Comparison of ENCODE assay signal across 14 cellular contexts in the genomic region with DNA sequence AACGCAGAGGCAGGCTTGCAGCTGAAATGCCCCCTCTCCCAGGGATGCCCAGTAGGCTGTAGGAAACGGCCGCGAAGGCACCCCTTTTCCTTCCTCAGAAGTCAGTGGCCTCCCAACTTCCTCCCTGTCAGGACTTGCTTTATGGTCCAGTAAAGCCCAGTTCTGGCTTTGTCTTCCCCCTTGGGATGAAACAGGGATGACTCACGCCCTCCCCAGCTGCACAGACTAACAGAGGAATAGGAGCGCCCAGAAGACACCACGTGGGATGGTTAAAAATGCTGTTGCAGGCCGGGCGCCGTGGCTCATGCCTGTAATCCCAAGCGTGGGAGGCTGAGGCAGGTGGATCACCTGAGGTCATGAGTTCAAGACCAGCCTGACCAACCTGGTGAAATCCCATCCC. TPM values are rescaled to one million over a fixed set of nuclear protein-coding genes. Genes with fewer than 3 reads are reported as not detected.
DNase-seq lines count a peak whose midpoint lies in the region; ATAC-seq and TF ChIP-seq lines count a peak whose summit lies in the region.
"Had no signal": no experiment of that assay in that cellular context is flagged by ENCODE, and none has a peak within 500 bp of the region (broad histone marks: within the 10 kb centered on the region; RNA-seq: fewer than 3 reads in every experiment).

No MANE protein-coding gene starts in this region.

- H3K79me2 ChIP-seq in HCT116 (ENCODE audit: insufficient read depth, low read length) = no peaks in the 10 kb centered on the region

- no peaks in the 10 kb centered on the region for H3K9me3 ChIP-seq in HCT116 (ENCODE audit: control insufficient read depth in 1 of 2, insufficient read depth in 1 of 2, low read depth in 1 of 2, low read length in 2 of 2)
- H3K9me3 ChIP-seq in gastroesophageal sphincter = no peaks in the 10 kb centered on the region
- no peaks in the 10 kb centered on the region for H3K9me3 ChIP-seq in gastrocnemius medialis
- H3K9me3 ChIP-seq: esophagus muscularis mucosa had no signal

- CTCF ChIA-PET in HCT116 (lab: Charles Lee) = interaction anchor here (1.7 kb wide), 1 partner anchor 38 kb away, joined by 7 read pairs; no protein-coding TSS in a partner anchor

- no peak overlapping the region for H3K4me3 Mint-ChIP-seq in activated T-helper 17 cell treated with anti-CD3 and anti-CD28 coated beads, Interleukin-2, amount 50 U/mL, for 72 hours
- H3K4me3 Mint-ChIP-seq: activated CD8-positive, alpha-beta memory T cell treated with anti-CD3 and anti-CD28 coated beads, Interleukin-2, amount 10 ng/mL, durations not matched to agents 7 days and 5 days had no signal

- H3K27me3 Mint-ChIP-seq in activated T-helper 17 cell treated with anti-CD3 and anti-CD28 coated beads, Interleukin-2, amount 50 U/mL, for 72 hours = peaks cover 11% of the 10 kb centered on the region

- no peak overlapping the region for H3K4me2 ChIP-seq in HCT116 (ENCODE audit: low read length)

- H3K27me3 ChIP-seq in HCT116 (ENCODE audit: insufficient read depth, low read length) (no peaks in the 10 kb centered on the region), gastroesophageal sphincter (peaks cover 38% of the 10 kb centered on the region), gastrocnemius medialis (peaks cover 9 to 17% (median 15%) of the 10 kb centered on the region in 3 donors)

- ATAC-seq in HCT116 (0 out of 2 replicates have a peak, but pooled peaks have one; percentile 36), SK-N-SH treated with all-trans-retinoic acid at 6 μM for 48 hours (peak; percentile 49; the same call in 2 of the 3 replicates), gastroesophageal sphincter (peak; percentile 74), gastrocnemius medialis (peak; percentile 52 to 64), GM21825 (IDR thresholded peaks at IDR 0.05; ENCODE audit: unreplicated experiment) (no peak), GM21717 (IDR thresholded peaks at IDR 0.05; ENCODE audit: unreplicated experiment) (no peak)
- ATAC-seq in activated T-helper 17 cell treated with anti-CD3 and anti-CD28 coated beads, Interleukin-2, amount 50 U/mL, for 72 hours (replicated peaks) = no peak
- ATAC-seq: activated CD8-positive, alpha-beta memory T cell treated with anti-CD3 and anti-CD28 coated beads, Interleukin-2, amount 10 ng/mL, durations not matched to agents 7 days and 5 days had no signal

- no peaks in the 10 kb centered on the region for H3K4me1 Mint-ChIP-seq in activated T-helper 17 cell treated with anti-CD3 and anti-CD28 coated beads, Interleukin-2, amount 50 U/mL, for 72 hours
- H3K4me1 Mint-ChIP-seq: activated CD8-positive, alpha-beta memory T cell treated with anti-CD3 and anti-CD28 coated beads, Interleukin-2, amount 10 ng/mL, durations not matched to agents 7 days and 5 days had no signal

- 67% methylated on average over 1 of the region's 11 CpGs; no CpG with 5 or more reads in 1 of the 2 donors for WGBS in gastroesophageal sphincter (ENCODE audit: low coverage in 1 of 2), 2 donors

- H3K9ac ChIP-seq in HCT116 (ENCODE audit: low read length) = no peak overlapping the region

- no peak overlapping the region for H2AFZ ChIP-seq in HCT116 (ENCODE audit: low read depth, low read length, poor library complexity, severe bottlenecking)

- TF ChIP-seq RAD21 in HCT116 (IDR thresholded peaks at IDR 0.05; ENCODE audit: low read depth) = no peak

- intact Hi-C loops in HCT116 (cut with micrococcal nuclease) = no loop called here
- intact Hi-C loops in gastrocnemius medialis (cut with DNase I; ENCODE audit: low total_unique reads) = no loop called here

- H3K4me1 ChIP-seq in HCT116 (ENCODE audit: control insufficient read depth in 1 of 2, insufficient read depth in 2 of 2, low read length in 2 of 2) (no peaks in the 10 kb centered on the region), gastroesophageal sphincter (no peaks in the 10 kb centered on the region), gastrocnemius medialis (no peaks in the 10 kb centered on the region)
- H3K4me1 ChIP-seq: esophagus muscularis mucosa had no signal

- TF ChIP-seq CTCF in HCT116 (IDR thresholded peaks at IDR 0.05 in 2 of 3, conservative IDR thresholded peaks at IDR 0.05 in 1 of 3; ENCODE audit: borderline replicate concordance in 1 of 3, insufficient read depth in 1 of 3, low read depth in 2 of 3, low read length in 2 of 3) (no peak), gastroesophageal sphincter (IDR thresholded peaks at IDR 0.05) (no peak), gastrocnemius medialis (IDR thresholded peaks at IDR 0.05 in 4 of 5, conservative IDR thresholded peaks at IDR 0.05 in 1 of 5) (no peak), GM13976 (IDR thresholded peaks at IDR 0.05; ENCODE audit: borderline replicate concordance, control extremely low read depth, extremely low read depth, insufficient read depth, missing control alignments) (no peak)

- H3K9me2 ChIP-seq in HCT116 (ENCODE audit: insufficient read depth) = no peaks in the 10 kb centered on the region

- H3K9me3 Mint-ChIP-seq in activated T-helper 17 cell treated with anti-CD3 and anti-CD28 coated beads, Interleukin-2, amount 50 U/mL, for 72 hours = no peaks in the 10 kb centered on the region

- no peak overlapping the region for H3K4me3 ChIP-seq in HCT116 (replicated peaks in 1 of 2; ENCODE audit: low read depth in 1 of 2, low read length in 2 of 2)
- no peak overlapping the region for H3K4me3 ChIP-seq in gastroesophageal sphincter
- no peak overlapping the region for H3K4me3 ChIP-seq in gastrocnemius medialis
- H3K4me3 ChIP-seq: esophagus muscularis mucosa had no signal

- no peak overlapping the region for H3K27ac ChIP-seq in HCT116 (ENCODE audit: low read depth, low read length)
- no peak overlapping the region for H3K27ac ChIP-seq in gastroesophageal sphincter
- H3K27ac ChIP-seq in gastrocnemius medialis = no peak overlapping the region
- H3K27ac ChIP-seq: esophagus muscularis mucosa had no signal

- TF ChIP-seq POLR2A in HCT116 (IDR thresholded peaks at IDR 0.05; ENCODE audit: borderline replicate concordance, extremely low read depth, insufficient read depth, insufficient read length) (no peak), gastroesophageal sphincter (IDR thresholded peaks at IDR 0.05) (no peak), gastrocnemius medialis (IDR thresholded peaks at IDR 0.05) (no peak)

- RAD21 ChIA-PET in HCT116 (lab: Charles Lee; ENCODE audit: low non-redundant PET in 1 of 2, low total read pairs in 2 of 2, uncharacterized antibody in 2 of 2, unreplicated experiment in 2 of 2) = no interaction called here

- DNase-seq in HCT116 (ENCODE audit: low read depth, low spot score) = no peak
- peak; percentile 10 to 55 for DNase-seq in gastrocnemius medialis
- DNase-seq in GM13976 (ENCODE audit: low spot score) = no peak
- DNase-seq: activated CD8-positive, alpha-beta memory T cell treated with anti-CD3 and anti-CD28 coated beads, Interleukin-2, amount 10 ng/mL, durations not matched to agents 7 days and 5 days; KBM-7; T-helper 1 cell had no signal

- H3K36me3 Mint-ChIP-seq in activated T-helper 17 cell treated with anti-CD3 and anti-CD28 coated beads, Interleukin-2, amount 50 U/mL, for 72 hours (ENCODE audit: low read depth) = no peaks in the 10 kb centered on the region
- H3K36me3 Mint-ChIP-seq: activated CD8-positive, alpha-beta memory T cell treated with anti-CD3 and anti-CD28 coated beads, Interleukin-2, amount 10 ng/mL, durations not matched to agents 7 days and 5 days had no signal

- no TSS peak for BruUV-seq in HCT116 (replicated peaks; lab: Mats Ljungman, UMichigan)

- no peaks in the 10 kb centered on the region for H4K20me1 ChIP-seq in HCT116 (ENCODE audit: insufficient read depth)

- H3K36me3 ChIP-seq in HCT116 (ENCODE audit: control insufficient read depth in 1 of 2, insufficient read depth in 2 of 2, low read length in 2 of 2) = no peaks in the 10 kb centered on the region
- no peaks in the 10 kb centered on the region for H3K36me3 ChIP-seq in gastroesophageal sphincter
- H3K36me3 ChIP-seq in gastrocnemius medialis = no peaks in the 10 kb centered on the region
- H3K36me3 ChIP-seq: esophagus muscularis mucosa had no signal

- POLR2A ChIA-PET in HCT116 (lab: Charles Lee) = no interaction called here

- in situ Hi-C loops in gastrocnemius medialis (cut with MboI; ENCODE audit: low sequenced_read_pairs in 4 of 4) = no loop called here
- in situ Hi-C loops in GM13976 (cut with MboI; ENCODE audit: low sequenced_read_pairs, unreplicated experiment) = no loop called here

- no peak for TF ChIP-seq EP300 in gastroesophageal sphincter (IDR thresholded peaks at IDR 0.05)

- H3K27ac Mint-ChIP-seq in activated T-helper 17 cell treated with anti-CD3 and anti-CD28 coated beads, Interleukin-2, amount 50 U/mL, for 72 hours = no peak overlapping the region
- H3K27ac Mint-ChIP-seq: activated CD8-positive, alpha-beta memory T cell treated with anti-CD3 and anti-CD28 coated beads, Interleukin-2, amount 10 ng/mL, durations not matched to agents 7 days and 5 days had no signal

TF ChIP-seq in HCT116, 20 proteins besides CTCF, POLR2A, EP300 and RAD21 (continues in another document):
- TF ChIP-seq EZH2 (IDR thresholded peaks at IDR 0.05) = no peak
- TF ChIP-seq CEBPB (IDR thresholded peaks at IDR 0.05; ENCODE audit: low read depth) = no peak

TF ChIP-seq in SK-N-SH treated with all-trans-retinoic acid at 6 μM for 48 hours, 23 proteins besides CTCF, POLR2A, EP300 and RAD21 (continues in another document):
- no peak for TF ChIP-seq ZFP3 (CRISPR knock-in tag; IDR thresholded peaks at IDR 0.05)
- no peak for TF ChIP-seq TCF4 (CRISPR knock-in tag; IDR thresholded peaks at IDR 0.05; ENCODE audit: borderline replicate concordance)
- no peak for TF ChIP-seq RARB (CRISPR knock-in tag; IDR thresholded peaks at IDR 0.05)
- TF ChIP-seq, protein P1, sequence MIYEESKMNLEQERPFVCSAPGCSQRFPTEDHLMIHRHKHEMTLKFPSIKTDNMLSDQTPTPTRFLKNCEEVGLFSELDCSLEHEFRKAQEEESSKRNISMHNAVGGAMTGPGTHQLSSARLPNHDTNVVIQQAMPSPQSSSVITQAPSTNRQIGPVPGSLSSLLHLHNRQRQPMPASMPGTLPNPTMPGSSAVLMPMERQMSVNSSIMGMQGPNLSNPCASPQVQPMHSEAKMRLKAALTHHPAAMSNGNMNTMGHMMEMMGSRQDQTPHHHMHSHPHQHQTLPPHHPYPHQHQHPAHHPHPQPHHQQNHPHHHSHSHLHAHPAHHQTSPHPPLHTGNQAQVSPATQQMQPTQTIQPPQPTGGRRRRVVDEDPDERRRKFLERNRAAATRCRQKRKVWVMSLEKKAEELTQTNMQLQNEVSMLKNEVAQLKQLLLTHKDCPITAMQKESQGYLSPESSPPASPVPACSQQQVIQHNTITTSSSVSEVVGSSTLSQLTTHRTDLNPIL (CRISPR knock-in tag; IDR thresholded peaks at IDR 0.05; ENCODE audit: low read depth) = no peak
- no peak for TF ChIP-seq BACH2 (CRISPR knock-in tag; IDR thresholded peaks at IDR 0.05; ENCODE audit: borderline replicate concordance)
- TF ChIP-seq PPARA (CRISPR knock-in tag; IDR thresholded peaks at IDR 0.05; ENCODE audit: borderline replicate concordance) = no peak
- no peak for TF ChIP-seq CSDC2 (CRISPR knock-in tag; IDR thresholded peaks at IDR 0.05)
- TF ChIP-seq ARNTL (CRISPR knock-in tag; IDR thresholded peaks at IDR 0.05; ENCODE audit: borderline replicate concordance, low read depth) = no peak

RNA-seq across cellular contexts. Expression of a gene that starts 6.9 kb away (rescaled TPM):
- total RNA-seq in HCT116 (2021; ENCODE audit: unreplicated experiment) (0.12 TPM), gastroesophageal sphincter (under 1 TPM in 2 of 4 donors, not detected in 2; 0.04 to 0.54 TPM), gastrocnemius medialis (not detected)
- polyA plus RNA-seq in HCT116 (2012) = 0.16 and 0.29 TPM in 2 replicates
- not detected for total RNA-seq in activated T-helper 17 cell treated with anti-CD3 and anti-CD28 coated beads, Interleukin-2, amount 50 U/mL, for 72 hours
- total RNA-seq: activated CD8-positive, alpha-beta memory T cell treated with anti-CD3 and anti-CD28 coated beads, Interleukin-2, amount 10 ng/mL, durations not matched to agents 7 days and 5 days; esophagus muscularis mucosa; lung microvascular endothelial cell had no signal
- polyA plus RNA-seq: aorta had no signal

Comparison
In these comparisons a context has a peak if more than half of its experiments do, and no peak if none do; other contexts are left out.
1. ATAC-seq: peak in HCT116 (single experiment), SK-N-SH treated with all-trans-retinoic acid at 6 μM for 48 hours (single experiment), gastroesophageal sphincter (single experiment) and gastrocnemius medialis (2 of 2); none in GM21825 (single experiment), activated T-helper 17 cell treated with anti-CD3 and anti-CD28 coated beads, Interleukin-2, amount 50 U/mL, for 72 hours (single experiment) and GM21717 (single experiment).
2. DNase-seq: peak in gastrocnemius medialis (2 of 2); none in HCT116 (single experiment) and GM13976 (single experiment).